ENCODE assay signal across 24 cellular contexts in genomic region chr2:6454286-6454990, GRCh38.
DNase-seq lines count a peak whose midpoint lies in the region; ATAC-seq and TF ChIP-seq lines count a peak whose summit lies in the region.
"Had no signal": no experiment of that assay in that cellular context is flagged by ENCODE, and none has a peak within 500 bp of the region (broad histone marks: within the 10 kb centered on the region; RNA-seq: fewer than 3 reads in every experiment).

No MANE protein-coding gene starts in this region.

- H3K36me3 ChIP-seq in A673 (ENCODE audit: insufficient read depth, low read length, poor library complexity, severe bottlenecking), result no peaks in the 10 kb centered on the region
- H3K36me3 ChIP-seq: SJSA1 had no signal

- DNase-seq in A673 (ENCODE audit: low spot score) (peak; percentile 59), NCI-H82 (lab: John Stamatoyannopoulos, UW) (peak; percentile 38), choroid plexus epithelial cell (ENCODE audit: low read depth) (peak; percentile 1), COR-L47 (lab: John Stamatoyannopoulos, UW) (no peak), CD1c-positive myeloid dendritic cell (ENCODE audit: extremely low spot score) (no peak)
- no peak for DNase-seq in stimulated activated naive CD8-positive, alpha-beta T cell treated with anti-CD3 and anti-CD28 coated beads, Interleukin-15, Interleukin-2, amounts not matched to agents 100 U/mL and 50 U/mL, for 24 hours
- DNase-seq: Calu3; CD4-positive, alpha-beta T cell; EL; GF-D8; GM23248; H9; HFFc6; IMR-90; NCI-H1105; NCI-H146; NCI-H2029 treated with DMSO at 0.1 percent for 48 hours; NCI-H524 treated with DMSO at 0.1 percent for 48 hours; SW 1271; T-helper 2 cell had no signal

- ATAC-seq in GM18868 (IDR thresholded peaks at IDR 0.05; ENCODE audit: unreplicated experiment), result peak; percentile 72
- ATAC-seq in stimulated activated naive CD8-positive, alpha-beta T cell treated with anti-CD3 and anti-CD28 coated beads, Interleukin-15, Interleukin-2, amounts not matched to agents 100 U/mL and 50 U/mL, for 24 hours, result no peak
- ATAC-seq: Right ventricle myocardium inferior had no signal

- CTCF ChIA-PET in A673 (lab: Charles Lee), result no interaction called here

- no peak for TF ChIP-seq CTCF in A673 (conservative IDR thresholded peaks at IDR 0.05; ENCODE audit: low read depth, low read length)
- TF ChIP-seq CTCF in choroid plexus epithelial cell (conservative IDR thresholded peaks at IDR 0.05; ENCODE audit: low read depth, low read length), result no peak

- H3K4me3 ChIP-seq in A673 (ENCODE audit: low read depth, low read length, poor library complexity, severe bottlenecking) (no peak overlapping the region), choroid plexus epithelial cell (ENCODE audit: low read depth, low read length) (no peak overlapping the region)
- H3K4me3 ChIP-seq: GM23248, SJSA1 had no signal

- H3K27me3 ChIP-seq in A673 (replicated peaks; ENCODE audit: insufficient read depth, low read depth, low read length, poor library complexity), result no peaks in the 10 kb centered on the region
- H3K27me3 ChIP-seq: SJSA1 had no signal

- no TSS peak for BruUV-seq in A673 (replicated peaks; lab: Mats Ljungman, UMichigan)

- peaks cover 8% of the 10 kb centered on the region for H3K4me1 ChIP-seq in A673 (ENCODE audit: insufficient read depth, low read length, poor library complexity, severe bottlenecking)
- H3K4me1 ChIP-seq: SJSA1 had no signal

- POLR2A ChIA-PET in A673 (lab: Charles Lee; ENCODE audit: low non-redundant PET), result no interaction called here

- intact Hi-C loops in A673 (cut with micrococcal nuclease; ENCODE audit: unreplicated experiment), result loop anchor here (5.0 kb wide), 1 partner anchor 318 kb away; no protein-coding TSS in a partner anchor

- no peaks in the 10 kb centered on the region for H3K9me3 ChIP-seq in A673 (ENCODE audit: low read depth, low read length, poor library complexity, severe bottlenecking)

- no peak overlapping the region for H3K27ac ChIP-seq in A673 (ENCODE audit: low read depth, low read length, poor library complexity, severe bottlenecking)
- H3K27ac ChIP-seq: GM23248, KMS-11, SJSA1 had no signal

Comparison
In these comparisons a context has a peak if more than half of its experiments do, and no peak if none do; other contexts are left out.
1. DNase-seq: peak in A673 (single experiment), NCI-H82 (single experiment) and choroid plexus epithelial cell (single experiment); none in stimulated activated naive CD8-positive, alpha-beta T cell treated with anti-CD3 and anti-CD28 coated beads, Interleukin-15, Interleukin-2, amounts not matched to agents 100 U/mL and 50 U/mL, for 24 hours (single experiment), COR-L47 (single experiment) and CD1c-positive myeloid dendritic cell (single experiment).